15 cellular contexts compared by ENCODE assay signal in genomic region chr10:86967481-86967941, GRCh38. TPM values are rescaled to one million over a fixed set of nuclear protein-coding genes. Genes with fewer than 3 reads are reported as not detected.
DNase-seq lines count a peak whose midpoint lies in the region; ATAC-seq, FAIRE-seq and TF ChIP-seq lines count a peak whose summit lies in the region.
"Had no signal": no experiment of that assay in that cellular context is flagged by ENCODE, and none has a peak within 500 bp of the region (broad histone marks: within the 10 kb centered on the region; RNA-seq: fewer than 3 reads in every experiment).

No MANE protein-coding gene starts in this region.

- H3K4me3 Mint-ChIP-seq in Calu3 (ENCODE audit: low read depth, unreplicated experiment): no peak overlapping the region

- H3K4me3 ChIP-seq in MG63 (peak overlapping the region; percentile 83), bronchial epithelial cell (ENCODE audit: low read depth, low read length) (no peak overlapping the region), right lobe of liver (no peak overlapping the region)

- intact Hi-C loops in right lobe of liver (cut with DNase I) (no loop called here), Calu3 (cut with micrococcal nuclease; ENCODE audit: unreplicated experiment) (no loop called here)

- ATAC-seq in right lobe of liver (no peak), HG02642 (IDR thresholded peaks at IDR 0.05; ENCODE audit: poor library complexity, unreplicated experiment) (no peak)

- peaks cover 8% of the 10 kb centered on the region for H3K4me1 Mint-ChIP-seq in Calu3 (ENCODE audit: low read depth, unreplicated experiment)

- CTCF ChIA-PET in Calu3 (lab: Charles Lee): no interaction called here

- no peaks in the 10 kb centered on the region for H3K9me3 Mint-ChIP-seq in Calu3 (ENCODE audit: low read depth, unreplicated experiment)

- H3K36me3 Mint-ChIP-seq in Calu3 (ENCODE audit: insufficient read depth, unreplicated experiment): peaks cover 9% of the 10 kb centered on the region

- peaks cover 0 to 15% (median 0%) of the 10 kb centered on the region in 4 donors for H3K4me1 ChIP-seq in right lobe of liver

- DNase-seq in MG63: no peak
- no peak for DNase-seq in bronchial epithelial cell (ENCODE audit: low read depth)
- peak in 2 of 3 donors; percentile 29 to 44 for DNase-seq in right lobe of liver
- DNase-seq in COLO668 (lab: John Stamatoyannopoulos, UW; ENCODE audit: unreplicated experiment): no peak
- DNase-seq in Calu3: no peak
- no peak for DNase-seq in NCI-H1436 (lab: John Stamatoyannopoulos, UW)
- DNase-seq: activated CD4-positive, CD25-positive, alpha-beta regulatory T cell treated with anti-CD3 and anti-CD28 coated beads, Interleukin-2, amount 50 U/mL, for 72 hours; activated naive CD4-positive, alpha-beta T cell treated with anti-CD3 and anti-CD28 coated beads, Interleukin-2, amount 50 U/mL, for 16 hours; effector CD8-positive, alpha-beta T cell; stimulated activated CD4-positive, alpha-beta T cell treated with anti-CD3 and anti-CD28 coated beads, Interleukin-4, amount 100 ng/mL, for 1 hour; trophoblast cell had no signal

- WGBS in right lobe of liver (ENCODE audit: insufficient coverage, low coverage, low lambda C conversion rate, missing lambda C conversion rate): 83% methylated on average over 5 of the region's 7 CpGs

- H3K36me3 ChIP-seq in MG63 (peaks cover 21% of the 10 kb centered on the region), bronchial epithelial cell (ENCODE audit: control insufficient read depth, insufficient read depth, low read length) (peaks cover 3% of the 10 kb centered on the region), right lobe of liver (no peaks in the 10 kb centered on the region)

- H3K27me3 ChIP-seq in MG63 (no peaks in the 10 kb centered on the region), bronchial epithelial cell (ENCODE audit: control insufficient read depth, insufficient read depth, low read length) (no peaks in the 10 kb centered on the region), right lobe of liver (no peaks in the 10 kb centered on the region)

- H3K9me3 ChIP-seq in MG63 (no peaks in the 10 kb centered on the region), right lobe of liver (no peaks in the 10 kb centered on the region)

- peak; percentile 93 for FAIRE-seq in bronchial epithelial cell (lab: Jason Lieb, UNC)

- H3K27ac ChIP-seq in right lobe of liver (no peak overlapping the region), temporal lobe (ENCODE audit: low read depth, low read length) (peak overlapping the region; percentile 9)
- H3K27ac ChIP-seq: HL-60 had no signal

- no peak for TF ChIP-seq CTCF in bronchial epithelial cell (IDR thresholded peaks at IDR 0.05; ENCODE audit: insufficient read depth, low read length, severe bottlenecking)
- no peak for TF ChIP-seq CTCF in right lobe of liver (IDR thresholded peaks at IDR 0.05)
- no peak for TF ChIP-seq CTCF in Calu3 (IDR thresholded peaks at IDR 0.05; ENCODE audit: unreplicated experiment)

- TF ChIP-seq POLR2A in right lobe of liver (IDR thresholded peaks at IDR 0.05): no peak

- no peak overlapping the region for H3K27ac Mint-ChIP-seq in Calu3 (ENCODE audit: unreplicated experiment)

- no TSS peak for BruUV-seq in Calu3 (replicated peaks; lab: Mats Ljungman, UMichigan)

- H3K27me3 Mint-ChIP-seq in Calu3 (ENCODE audit: unreplicated experiment): no peaks in the 10 kb centered on the region

RNA-seq across cellular contexts. Expression of gene ADIRF, which starts 0.8 kb away (rescaled TPM):
- 165 and 212 TPM in 2 replicates for total RNA-seq in MG63 (2014; rRNA removed; shearing (Covaris generic); ENCODE audit: low replicate concordance)
- total RNA-seq in bronchial epithelial cell: 25.3 and 53.6 TPM in 2 replicates
- 10 to 100 TPM; 11.1 to 77.6 (median 28.6) TPM for total RNA-seq in right lobe of liver
- total RNA-seq in temporal lobe: 0.98 TPM
- 2.2 TPM in 1 of 2 replicates, not detected in the other for total RNA-seq in Calu3 (2022)
- total RNA-seq: SK-MEL-5 had no signal

RNA-seq across cellular contexts. Expression of gene SNCG, which starts 9.1 kb away (rescaled TPM):
- 6.2 and 7.6 TPM in 2 replicates for total RNA-seq in MG63 (2014; rRNA removed; shearing (Covaris generic); ENCODE audit: low replicate concordance)
- total RNA-seq in bronchial epithelial cell (22.3 and 25.5 TPM in 2 replicates), right lobe of liver (10 to 100 TPM in 2 of 6 experiments, 1 to 10 TPM in 4; 1.1 to 21.2 (median 2.2) TPM), temporal lobe (0.98 TPM), Calu3 (2022) (7.2 and 11.3 TPM in 2 replicates)
- total RNA-seq: SK-MEL-5 had no signal

RNA-seq across cellular contexts. Expression of gene MMRN2, which starts 10.1 kb away (rescaled TPM):
- total RNA-seq in MG63 (2014; rRNA removed; shearing (Covaris generic); ENCODE audit: low replicate concordance): 0.12 and 1.7 TPM in 2 replicates
- total RNA-seq in bronchial epithelial cell (3.9 and 6.1 TPM in 2 replicates), right lobe of liver (10 to 100 TPM in 3 of 6 experiments, 1 to 10 TPM in 3; 6.2 to 11.8 (median 9.1) TPM), temporal lobe (5.2 TPM), Calu3 (2022) (0.83 TPM in 1 of 2 replicates, not detected in the other)

RNA-seq across cellular contexts. Expression of gene FAM25A, which starts 52.6 kb away (rescaled TPM):
- total RNA-seq in MG63 (2014; rRNA removed; shearing (Covaris generic); ENCODE audit: low replicate concordance): 12.0 TPM in 1 of 2 replicates, not detected in the other
- 4.7 and 30.6 TPM in 2 replicates for total RNA-seq in bronchial epithelial cell
- not detected for total RNA-seq in right lobe of liver
- total RNA-seq in temporal lobe: not detected
- not detected in 2 replicates for total RNA-seq in Calu3 (2022)
- total RNA-seq: SK-MEL-5 had no signal

Comparison
In these comparisons a context has a peak if more than half of its experiments do, and no peak if none do; other contexts are left out.
1. DNase-seq: peak in right lobe of liver (2 of 3); none in MG63 (single experiment), bronchial epithelial cell (single experiment), COLO668 (single experiment), Calu3 (single experiment) and NCI-H1436 (single experiment).